In the genomic region with DNA sequence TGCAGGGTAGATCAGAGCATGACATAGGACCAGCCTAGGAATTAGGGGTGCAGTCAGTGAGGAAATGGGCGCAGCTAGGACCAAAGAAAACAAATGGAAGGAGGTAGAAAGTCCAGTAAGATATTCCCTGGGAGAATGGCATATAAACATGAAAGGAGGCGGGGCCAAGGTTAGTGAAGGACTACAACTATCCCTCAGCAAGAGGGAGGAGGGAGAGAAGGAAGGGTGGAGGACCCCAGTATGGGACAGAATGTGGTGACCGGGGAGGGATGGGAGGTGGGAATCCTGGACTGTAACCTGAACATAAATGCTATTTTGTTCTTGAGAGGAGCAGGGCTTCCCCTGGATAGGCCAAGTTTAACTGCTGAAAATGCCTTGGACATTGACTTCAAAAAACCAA, we compare ENCODE assay signal across 1 cellular context.
TF ChIP-seq lines count a peak whose summit lies in the region.

No MANE protein-coding gene starts in this region.

TF ChIP-seq in H1, 55 proteins besides CTCF, POLR2A, EP300 and RAD21:
- TF ChIP-seq RXRA (IDR thresholded peaks at IDR 0.05; ENCODE audit: insufficient read depth, low read depth, low read length) = no peak
- 0 out of 2 replicates have a peak, but pooled peaks have one; percentile 3 for TF ChIP-seq RBBP5 (IDR thresholded peaks at IDR 0.05; ENCODE audit: borderline replicate concordance, low read depth, low read length)
